In genomic region chr15:49023354-49023753, GRCh38 we compare ENCODE assay signal across 19 cellular contexts. TPM values are rescaled to one million over a fixed set of nuclear protein-coding genes. Genes with fewer than 3 reads are reported as not detected.
A peak's percentile ranks its signal among the peaks of the same experiment; 100 is the strongest.
DNase-seq lines count a peak whose midpoint lies in the region; ATAC-seq and TF ChIP-seq lines count a peak whose summit lies in the region.
"Had no signal": no experiment of that assay in that cellular context is flagged by ENCODE, and none has a peak within 500 bp of the region (broad histone marks: within the 10 kb centered on the region; RNA-seq: fewer than 3 reads in every experiment).

No MANE protein-coding gene starts in this region.

- no peaks in the 10 kb centered on the region for H3K9me3 ChIP-seq in upper lobe of right lung

- peaks cover 78% of the 10 kb centered on the region for H3K36me3 ChIP-seq in upper lobe of right lung

- no peak overlapping the region for H3K27ac Mint-ChIP-seq in type B pancreatic cell
- H3K27ac Mint-ChIP-seq: activated CD4-positive, alpha-beta memory T cell treated with anti-CD3 and anti-CD28 coated beads, Interleukin-2, amount 10 ng/mL, durations not matched to agents 7 days and 5 days; activated naive CD8-positive, alpha-beta T cell; stimulated activated naive CD8-positive, alpha-beta T cell treated with anti-CD3 and anti-CD28 coated beads, Interleukin-15, amount 100 ng/mL, for 72 hours had no signal

- H3K27me3 ChIP-seq in upper lobe of right lung: no peaks in the 10 kb centered on the region

- DNase-seq in GM13977 (ENCODE audit: low spot score) (peak; percentile 16), DMS153 (lab: John Stamatoyannopoulos, UW) (no peak), type B pancreatic cell (ENCODE audit: extremely low spot score, unreplicated experiment) (no peak), amygdala (lab: John Stamatoyannopoulos, UW) (no peak), upper lobe of right lung (no peak)
- DNase-seq: activated CD4-positive, alpha-beta memory T cell treated with anti-CD3 and anti-CD28 coated beads, Interleukin-2, amount 10 ng/mL, durations not matched to agents 7 days and 5 days; AML-193; NCI-H187 treated with DMSO at 0.1 percent for 48 hours; NCI-H526 treated with DMSO at 0.1 percent for 48 hours; Right ventricle myocardium superior; stimulated activated CD4-positive, alpha-beta T cell treated with anti-CD3 and anti-CD28 coated beads, Interleukin-4, amount 100 ng/mL, for 24 hours; stimulated activated naive CD8-positive, alpha-beta T cell treated with anti-CD3 and anti-CD28 coated beads, Interleukin-15, amount 100 ng/mL, for 72 hours; T1000 had no signal

- H3K36me3 Mint-ChIP-seq in type B pancreatic cell: peaks cover 47% of the 10 kb centered on the region

- ATAC-seq in GM19395 (IDR thresholded peaks at IDR 0.05; ENCODE audit: unreplicated experiment): peak; percentile 80
- ATAC-seq in HG02870 (IDR thresholded peaks at IDR 0.05; ENCODE audit: unreplicated experiment): peak; percentile 84
- ATAC-seq in HG03575 (IDR thresholded peaks at IDR 0.05; ENCODE audit: extremely low read depth, insufficient number of reproducible peaks, low FRiP score, unreplicated experiment): peak; percentile 42
- no peak for ATAC-seq in upper lobe of right lung
- ATAC-seq: stimulated activated naive CD8-positive, alpha-beta T cell treated with anti-CD3 and anti-CD28 coated beads, Interleukin-15, amount 100 ng/mL, for 72 hours had no signal

- H3K4me3 Mint-ChIP-seq in type B pancreatic cell: no peak overlapping the region
- H3K4me3 Mint-ChIP-seq: activated CD4-positive, alpha-beta memory T cell treated with anti-CD3 and anti-CD28 coated beads, Interleukin-2, amount 10 ng/mL, durations not matched to agents 7 days and 5 days; activated naive CD8-positive, alpha-beta T cell; central memory CD8-positive, alpha-beta T cell; stimulated activated naive CD8-positive, alpha-beta T cell treated with anti-CD3 and anti-CD28 coated beads, Interleukin-15, amount 100 ng/mL, for 72 hours had no signal

- no peaks in the 10 kb centered on the region for H3K4me1 ChIP-seq in upper lobe of right lung

- H3K9me3 Mint-ChIP-seq in type B pancreatic cell: no peaks in the 10 kb centered on the region
- H3K9me3 Mint-ChIP-seq: activated CD4-positive, alpha-beta memory T cell treated with anti-CD3 and anti-CD28 coated beads, Interleukin-2, amount 10 ng/mL, durations not matched to agents 7 days and 5 days; central memory CD8-positive, alpha-beta T cell; stimulated activated naive CD8-positive, alpha-beta T cell treated with anti-CD3 and anti-CD28 coated beads, Interleukin-15, amount 100 ng/mL, for 72 hours had no signal

- H3K4me1 Mint-ChIP-seq in type B pancreatic cell (ENCODE audit: unreplicated experiment): peaks cover 4% of the 10 kb centered on the region
- H3K4me1 Mint-ChIP-seq: central memory CD8-positive, alpha-beta T cell; stimulated activated naive CD8-positive, alpha-beta T cell treated with anti-CD3 and anti-CD28 coated beads, Interleukin-15, amount 100 ng/mL, for 72 hours had no signal

- TF ChIP-seq CTCF in GM13977 (IDR thresholded peaks at IDR 0.05; ENCODE audit: extremely low read depth, insufficient read depth, missing control alignments) (no peak), type B pancreatic cell (conservative IDR thresholded peaks at IDR 0.05) (no peak), upper lobe of right lung (IDR thresholded peaks at IDR 0.05) (no peak)

- in situ Hi-C loops in GM13977 (cut with MboI; ENCODE audit: low pct_unique_long_range_greater_than_20kb, low sequenced_read_pairs, unreplicated experiment): no loop called here

- H3K27ac ChIP-seq in upper lobe of right lung: no peak overlapping the region
- H3K27ac ChIP-seq: epithelial cell of prostate had no signal

- H3K27me3 Mint-ChIP-seq in type B pancreatic cell: no peaks in the 10 kb centered on the region
- H3K27me3 Mint-ChIP-seq: activated CD4-positive, alpha-beta memory T cell treated with anti-CD3 and anti-CD28 coated beads, Interleukin-2, amount 10 ng/mL, durations not matched to agents 7 days and 5 days; activated naive CD8-positive, alpha-beta T cell; central memory CD8-positive, alpha-beta T cell; stimulated activated naive CD8-positive, alpha-beta T cell treated with anti-CD3 and anti-CD28 coated beads, Interleukin-15, amount 100 ng/mL, for 72 hours had no signal

- no peak overlapping the region for H3K4me3 ChIP-seq in upper lobe of right lung

- intact Hi-C loops in upper lobe of right lung (cut with DNase I): no loop called here

RNA-seq across cellular contexts. Expression of gene SECISBP2L, which starts 22.9 kb away (rescaled TPM):
- total RNA-seq in type B pancreatic cell (ENCODE audit: low replicate concordance) (51.9 and 74.7 TPM in 2 replicates), upper lobe of right lung (119 TPM)

RNA-seq across cellular contexts. Expression of gene SHC4, which starts 59.6 kb away (rescaled TPM):
- 2.1 and 4.5 TPM in 2 replicates for total RNA-seq in type B pancreatic cell (ENCODE audit: low replicate concordance)
- total RNA-seq in upper lobe of right lung: 0.32 TPM
